ENCODE assay signal across 1 cellular context in the genomic region with DNA sequence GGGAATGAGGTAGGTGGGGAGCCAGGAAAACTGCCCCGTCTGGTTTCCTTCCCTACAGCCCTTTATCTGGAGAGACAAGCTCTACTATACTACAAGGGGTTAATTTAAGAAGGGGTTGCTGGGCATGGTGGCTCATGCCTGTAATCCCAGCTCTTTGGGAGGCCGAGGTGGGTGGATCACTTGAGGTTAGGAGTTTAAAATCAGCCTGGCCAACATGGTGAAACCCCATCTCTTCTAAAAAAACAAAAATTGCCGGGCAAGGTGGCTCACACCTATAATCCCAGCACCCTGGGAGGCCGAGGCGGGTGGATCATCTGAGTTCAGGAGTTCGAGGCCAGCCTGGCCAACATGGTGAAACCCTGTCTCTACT.
TF ChIP-seq lines count a peak whose summit lies in the region.

No MANE protein-coding gene starts in this region.

TF ChIP-seq in HEK293, 187 proteins besides CTCF, POLR2A, EP300 and RAD21 (continued from another document):
- TF ChIP-seq ZFP69B (tag by site-specific recombination; IDR thresholded peaks at IDR 0.05), result peak; percentile 74; the same call in 1 of the 2 replicates
- TF ChIP-seq, protein P1, sequence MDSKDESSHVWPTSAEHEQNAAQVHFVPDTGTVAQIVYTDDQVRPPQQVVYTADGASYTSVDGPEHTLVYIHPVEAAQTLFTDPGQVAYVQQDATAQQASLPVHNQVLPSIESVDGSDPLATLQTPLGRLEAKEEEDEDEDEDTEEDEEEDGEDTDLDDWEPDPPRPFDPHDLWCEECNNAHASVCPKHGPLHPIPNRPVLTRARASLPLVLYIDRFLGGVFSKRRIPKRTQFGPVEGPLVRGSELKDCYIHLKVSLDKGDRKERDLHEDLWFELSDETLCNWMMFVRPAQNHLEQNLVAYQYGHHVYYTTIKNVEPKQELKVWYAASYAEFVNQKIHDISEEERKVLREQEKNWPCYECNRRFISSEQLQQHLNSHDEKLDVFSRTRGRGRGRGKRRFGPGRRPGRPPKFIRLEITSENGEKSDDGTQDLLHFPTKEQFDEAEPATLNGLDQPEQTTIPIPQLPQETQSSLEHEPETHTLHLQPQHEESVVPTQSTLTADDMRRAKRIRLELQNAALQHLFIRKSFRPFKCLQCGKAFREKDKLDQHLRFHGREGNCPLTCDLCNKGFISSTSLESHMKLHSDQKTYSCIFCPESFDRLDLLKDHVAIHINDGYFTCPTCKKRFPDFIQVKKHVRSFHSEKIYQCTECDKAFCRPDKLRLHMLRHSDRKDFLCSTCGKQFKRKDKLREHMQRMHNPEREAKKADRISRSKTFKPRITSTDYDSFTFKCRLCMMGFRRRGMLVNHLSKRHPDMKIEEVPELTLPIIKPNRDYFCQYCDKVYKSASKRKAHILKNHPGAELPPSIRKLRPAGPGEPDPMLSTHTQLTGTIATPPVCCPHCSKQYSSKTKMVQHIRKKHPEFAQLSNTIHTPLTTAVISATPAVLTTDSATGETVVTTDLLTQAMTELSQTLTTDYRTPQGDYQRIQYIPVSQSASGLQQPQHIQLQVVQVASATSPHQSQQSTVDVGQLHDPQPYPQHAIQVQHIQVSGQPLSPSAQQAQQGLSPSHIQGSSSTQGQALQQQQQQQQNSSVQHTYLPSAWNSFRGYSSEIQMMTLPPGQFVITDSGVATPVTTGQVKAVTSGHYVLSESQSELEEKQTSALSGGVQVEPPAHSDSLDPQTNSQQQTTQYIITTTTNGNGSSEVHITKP (tag by site-specific recombination; IDR thresholded peaks at IDR 0.05), result peak; percentile 68; the same call in 1 of the 2 replicates
